Comparison of ENCODE assay signal across 25 cellular contexts in the genomic region with DNA sequence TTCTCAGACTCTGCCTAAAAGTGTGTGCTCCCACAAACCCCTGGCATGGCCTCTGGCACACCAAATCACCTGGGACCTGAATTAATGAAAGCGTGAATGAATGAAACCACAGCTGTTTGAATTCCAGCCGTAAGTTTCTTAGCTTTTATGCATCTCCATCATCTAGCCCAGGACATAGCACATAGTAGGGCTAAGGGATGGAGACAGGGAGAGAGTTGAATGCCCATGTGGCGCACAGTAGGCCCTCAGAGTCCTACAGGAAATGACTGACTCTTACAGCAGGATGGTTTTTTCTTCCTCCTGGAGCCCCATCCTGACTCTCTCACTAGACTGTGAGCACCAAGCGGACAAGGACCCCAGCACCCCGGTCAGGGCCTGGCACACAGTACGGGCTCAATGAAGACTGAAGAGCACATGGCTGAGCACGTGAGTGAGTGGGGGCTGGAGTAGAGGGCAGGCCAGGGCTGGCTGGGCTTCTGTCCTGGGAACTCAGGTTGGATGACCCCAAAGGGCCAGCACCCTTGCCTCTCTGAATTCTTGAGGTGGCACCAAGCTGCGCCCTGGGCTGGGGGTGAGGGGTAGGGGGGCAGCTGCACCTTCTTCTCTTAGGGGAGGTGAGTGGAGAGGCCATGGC.
"Had no signal": no experiment of that assay in that cellular context is flagged by ENCODE, and none has a peak within 500 bp of the region (broad histone marks: within the 10 kb centered on the region; RNA-seq: fewer than 3 reads in every experiment).

No MANE protein-coding gene starts in this region.

- H3K4me1 Mint-ChIP-seq: activated CD4-positive, alpha-beta memory T cell treated with anti-CD3 and anti-CD28 coated beads, Interleukin-2, amount 10 ng/mL, durations not matched to agents 7 days and 5 days; activated CD4-positive, alpha-beta T cell treated with anti-CD3 and anti-CD28 coated beads, Interleukin-2, amount 10 ng/mL, durations not matched to agents 7 days and 5 days; activated naive CD4-positive, alpha-beta T cell treated with anti-CD3 and anti-CD28 coated beads, Interleukin-2, amount 10 ng/mL, durations not matched to agents 7 days and 5 days; activated naive CD8-positive, alpha-beta T cell treated with anti-CD3 and anti-CD28 coated beads, Interleukin-2, amount 10 ng/mL, durations not matched to agents 7 days and 5 days; central memory CD8-positive, alpha-beta T cell had no signal

- H3K36me3 Mint-ChIP-seq: activated naive CD4-positive, alpha-beta T cell treated with anti-CD3 and anti-CD28 coated beads, Interleukin-2, amount 10 ng/mL, durations not matched to agents 7 days and 5 days; activated naive CD8-positive, alpha-beta T cell treated with anti-CD3 and anti-CD28 coated beads, Interleukin-2, amount 10 ng/mL, durations not matched to agents 7 days and 5 days had no signal

- H3K4me1 ChIP-seq: esophagus squamous epithelium had no signal

- H3K27ac Mint-ChIP-seq: activated CD4-positive, alpha-beta memory T cell treated with anti-CD3 and anti-CD28 coated beads, Interleukin-2, amount 10 ng/mL, durations not matched to agents 7 days and 5 days; activated CD4-positive, alpha-beta T cell treated with anti-CD3 and anti-CD28 coated beads, Interleukin-2, amount 10 ng/mL, durations not matched to agents 7 days and 5 days; activated naive CD4-positive, alpha-beta T cell treated with anti-CD3 and anti-CD28 coated beads, Interleukin-2, amount 10 ng/mL, durations not matched to agents 7 days and 5 days; activated naive CD4-positive, alpha-beta T cell treated with anti-CD3 and anti-CD28 coated beads, Interleukin-2, amount 50 U/mL, for 72 hours; activated naive CD8-positive, alpha-beta T cell treated with anti-CD3 and anti-CD28 coated beads, Interleukin-2, amount 10 ng/mL, durations not matched to agents 7 days and 5 days; activated T-cell treated with anti-CD3 and anti-CD28 coated beads, Interleukin-2, amount 50 U/mL, for 24 hours; activated T-cell treated with anti-CD3 and anti-CD28 coated beads, Interleukin-2, amount 50 U/mL, for 72 hours; effector memory CD8-positive, alpha-beta T cell had no signal

- ATAC-seq: activated naive CD4-positive, alpha-beta T cell treated with anti-CD3 and anti-CD28 coated beads, Interleukin-2, amount 50 U/mL, for 72 hours; activated T-cell treated with anti-CD3 and anti-CD28 coated beads, Interleukin-2, amount 50 U/mL, for 72 hours; effector memory CD8-positive, alpha-beta T cell had no signal

- H3K27ac ChIP-seq: brain microvascular endothelial cell, epithelial cell of prostate, esophagus squamous epithelium had no signal

- DNase-seq: activated CD4-positive, alpha-beta memory T cell treated with anti-CD3 and anti-CD28 coated beads, Interleukin-2, amount 10 ng/mL, durations not matched to agents 7 days and 5 days; activated CD4-positive, alpha-beta T cell treated with anti-CD3 and anti-CD28 coated beads for 1 hour; activated CD4-positive, alpha-beta T cell treated with anti-CD3 and anti-CD28 coated beads for 4 hours; activated CD4-positive, alpha-beta T cell treated with anti-CD3 and anti-CD28 coated beads, Interleukin-2, amount 10 ng/mL, durations not matched to agents 7 days and 5 days; activated CD4-positive, alpha-beta T cell treated with anti-CD3 and anti-CD28 coated beads, Interleukin-2, amount 50 U/mL, for 4 hours; activated CD4-positive, CD25-positive, alpha-beta regulatory T cell; activated CD8-positive, alpha-beta memory T cell treated with anti-CD3 and anti-CD28 coated beads, Interleukin-2, amount 50 U/mL, for 48 hours; activated gamma-delta T cell; activated naive CD4-positive, alpha-beta T cell; activated naive CD4-positive, alpha-beta T cell treated with anti-CD3 and anti-CD28 coated beads, Interleukin-2, amount 10 ng/mL, durations not matched to agents 7 days and 5 days; activated naive CD8-positive, alpha-beta T cell treated with anti-CD3 and anti-CD28 coated beads, Interleukin-2, amount 10 ng/mL, durations not matched to agents 7 days and 5 days; activated T-cell treated with anti-CD3 and anti-CD28 coated beads for 4 hours; activated T-cell treated with anti-CD3 and anti-CD28 coated beads, Interleukin-2, amount 50 U/mL, for 24 hours; activated T-cell treated with anti-CD3 and anti-CD28 coated beads, Interleukin-2, amount 50 U/mL, for 72 hours; brain microvascular endothelial cell; cortex of kidney; dermis blood vessel endothelial cell; effector CD4-positive, alpha-beta T cell; effector memory CD8-positive, alpha-beta T cell; esophagus squamous epithelium; head of caudate nucleus; T-helper 2 cell had no signal

- H3K4me3 ChIP-seq: esophagus squamous epithelium had no signal

- H3K27me3 ChIP-seq: brain microvascular endothelial cell had no signal

- H3K36me3 ChIP-seq: brain microvascular endothelial cell, esophagus squamous epithelium had no signal

- H3K4me3 Mint-ChIP-seq: activated CD4-positive, alpha-beta memory T cell treated with anti-CD3 and anti-CD28 coated beads, Interleukin-2, amount 10 ng/mL, durations not matched to agents 7 days and 5 days; activated CD4-positive, alpha-beta T cell treated with anti-CD3 and anti-CD28 coated beads, Interleukin-2, amount 10 ng/mL, durations not matched to agents 7 days and 5 days; activated naive CD4-positive, alpha-beta T cell treated with anti-CD3 and anti-CD28 coated beads, Interleukin-2, amount 10 ng/mL, durations not matched to agents 7 days and 5 days; activated naive CD8-positive, alpha-beta T cell treated with anti-CD3 and anti-CD28 coated beads, Interleukin-2, amount 10 ng/mL, durations not matched to agents 7 days and 5 days; activated T-cell treated with anti-CD3 and anti-CD28 coated beads, Interleukin-2, amount 50 U/mL, for 24 hours; activated T-cell treated with anti-CD3 and anti-CD28 coated beads, Interleukin-2, amount 50 U/mL, for 72 hours; central memory CD8-positive, alpha-beta T cell; effector memory CD8-positive, alpha-beta T cell had no signal
